Comparison of ENCODE assay signal across 9 cellular contexts in the genomic region with DNA sequence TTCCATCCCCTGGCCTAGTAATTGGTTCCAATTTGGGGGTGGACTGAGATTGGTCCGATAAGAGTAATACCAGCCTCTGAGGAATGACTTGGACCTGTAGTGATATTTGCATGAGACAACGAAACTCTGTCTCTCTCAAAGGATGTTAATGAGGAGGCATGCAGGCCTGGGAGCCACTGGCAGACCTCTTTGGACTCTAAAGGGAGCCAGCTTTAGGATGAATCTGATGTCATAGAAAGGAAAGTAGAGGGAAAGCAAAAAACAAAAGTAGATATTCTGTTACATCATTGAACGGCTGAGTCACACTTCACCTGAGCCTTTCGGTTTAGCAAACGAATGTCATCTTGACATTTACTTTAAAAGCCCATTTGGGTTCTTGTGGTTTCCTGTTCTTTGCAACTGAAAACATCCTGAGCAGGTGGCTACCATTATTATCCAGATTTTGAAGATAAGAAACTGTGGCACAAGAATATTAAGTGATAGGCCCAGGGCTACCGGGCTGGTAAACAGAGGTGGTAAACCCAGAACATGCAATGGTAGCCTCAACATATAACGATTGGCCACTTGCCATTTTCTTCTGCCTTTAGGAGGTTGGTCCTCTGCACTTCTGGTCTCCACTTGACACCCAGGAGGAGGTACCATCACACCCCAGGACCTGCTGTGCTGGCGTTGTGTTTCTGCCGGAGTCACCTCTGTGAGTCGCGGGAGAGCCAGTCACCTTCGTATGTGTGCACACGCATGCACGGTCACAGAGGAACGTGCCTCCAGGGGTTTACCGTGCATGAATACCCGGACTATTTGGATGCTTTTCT. TPM values are rescaled to one million over a fixed set of nuclear protein-coding genes. Genes with fewer than 3 reads are reported as not detected.
DNase-seq lines count a peak whose midpoint lies in the region; ATAC-seq and TF ChIP-seq lines count a peak whose summit lies in the region.
"Had no signal": no experiment of that assay in that cellular context is flagged by ENCODE, and none has a peak within 500 bp of the region (broad histone marks: within the 10 kb centered on the region; RNA-seq: fewer than 3 reads in every experiment).

No MANE protein-coding gene starts in this region.

- no peaks in the 10 kb centered on the region for H3K4me1 Mint-ChIP-seq in osteocyte (ENCODE audit: unreplicated experiment)

- H3K36me3 Mint-ChIP-seq in osteocyte (ENCODE audit: unreplicated experiment): no peaks in the 10 kb centered on the region

- H3K4me3 Mint-ChIP-seq in osteocyte (ENCODE audit: unreplicated experiment): no peak overlapping the region

- no peak for TF ChIP-seq CTCF in osteocyte (IDR thresholded peaks at IDR 0.05)

- no peaks in the 10 kb centered on the region for H3K27me3 Mint-ChIP-seq in osteocyte (ENCODE audit: unreplicated experiment)

- DNase-seq in D341Med (ENCODE audit: low spot score) (peak; percentile 15), NCI-H2196 treated with DMSO at 0.1 percent for 48 hours (lab: John Stamatoyannopoulos, UW; ENCODE audit: unreplicated experiment) (peak; percentile 96), activated T-helper 1 cell treated with Interleukin-2 at 50 U/mL for 16 hours (ENCODE audit: low read depth) (peak; percentile 56), osteocyte (ENCODE audit: extremely low spot score, unreplicated experiment) (peak; percentile 64), NCI-H446 treated with DMSO at 0.1 percent for 48 hours (lab: John Stamatoyannopoulos, UW) (no peak), inferior parietal cortex (ENCODE audit: extremely low spot score) (no peak), dedifferentiated amniotic fluid mesenchymal stem cell (ENCODE audit: extremely low spot score) (no peak)
- DNase-seq: IMR-90 had no signal

- no peaks in the 10 kb centered on the region for H3K9me3 Mint-ChIP-seq in osteocyte (ENCODE audit: unreplicated experiment)

- TF ChIP-seq POLR2A in GM18505 (IDR thresholded peaks at IDR 0.05; ENCODE audit: borderline replicate concordance, extremely low read depth, insufficient read depth, insufficient read length): no peak

- ATAC-seq in GM18505 (IDR thresholded peaks at IDR 0.05; ENCODE audit: unreplicated experiment): no peak

- H3K27ac Mint-ChIP-seq in osteocyte (ENCODE audit: unreplicated experiment): no peak overlapping the region

RNA-seq across cellular contexts. Expression of a gene that starts 42.7 kb away (rescaled TPM):
- total RNA-seq in osteocyte: 34.1 and 35.5 TPM in 2 replicates

Comparison
In these comparisons a context has a peak if more than half of its experiments do, and no peak if none do; other contexts are left out.
1. DNase-seq: peak in D341Med (single experiment), NCI-H2196 treated with DMSO at 0.1 percent for 48 hours (single experiment), activated T-helper 1 cell treated with Interleukin-2 at 50 U/mL for 16 hours (single experiment) and osteocyte (single experiment); none in NCI-H446 treated with DMSO at 0.1 percent for 48 hours (single experiment), inferior parietal cortex (single experiment) and dedifferentiated amniotic fluid mesenchymal stem cell (single experiment).